18 cellular contexts compared by ENCODE assay signal in genomic region chr9:86020731-86021130, GRCh38.
DNase-seq lines count a peak whose midpoint lies in the region; ATAC-seq and TF ChIP-seq lines count a peak whose summit lies in the region.
"Had no signal": no experiment of that assay in that cellular context is flagged by ENCODE, and none has a peak within 500 bp of the region (broad histone marks: within the 10 kb centered on the region; RNA-seq: fewer than 3 reads in every experiment).

No MANE protein-coding gene starts in this region.

- H3K18ac ChIP-seq in trophoblast cell (ENCODE audit: low read length), result no peak overlapping the region

- H3K4ac ChIP-seq in trophoblast cell (ENCODE audit: low read depth, low read length), result no peak overlapping the region

- no CpG with 5 or more reads among the region's 1 CpG for WGBS in trophoblast cell (ENCODE audit: extremely low coverage, insufficient coverage, insufficient read length)

- H3K36me3 Mint-ChIP-seq in T-cell, result peaks cover 65% of the 10 kb centered on the region

- H4K12ac ChIP-seq in trophoblast cell (ENCODE audit: low read depth, low read length), result peak overlapping the region; percentile 54

- H3K79me1 ChIP-seq in trophoblast cell (ENCODE audit: low read length), result no peaks in the 10 kb centered on the region

- POLR2A ChIA-PET in T-cell (lab: Charles Lee), result no interaction called here

- H4K8ac ChIP-seq in trophoblast cell (ENCODE audit: low read depth, low read length), result no peak overlapping the region

- no peak overlapping the region for H3K4me3 ChIP-seq in AG10803 (ENCODE audit: low read length)
- H3K4me3 ChIP-seq in choroid plexus epithelial cell (ENCODE audit: low read depth, low read length), result no peak overlapping the region
- no peak overlapping the region for H3K4me3 ChIP-seq in trophoblast cell (ENCODE audit: low read depth, low read length)

- no peak overlapping the region for H2BK12ac ChIP-seq in trophoblast cell (ENCODE audit: low read length)

- no peak for ATAC-seq in T-cell (replicated peaks in 1 of 4)

- no peak overlapping the region for H3K23ac ChIP-seq in trophoblast cell (ENCODE audit: low read length)

- no peaks in the 10 kb centered on the region for H3K27me3 ChIP-seq in trophoblast cell (ENCODE audit: insufficient read depth, low read length)

- no peaks in the 10 kb centered on the region for H3K9me3 ChIP-seq in trophoblast cell (ENCODE audit: insufficient read depth, low read depth, low read length)

- no peak overlapping the region for H2AFZ ChIP-seq in trophoblast cell (ENCODE audit: insufficient read depth, low read length, poor library complexity)

- H3K36me3 ChIP-seq in trophoblast cell (ENCODE audit: control insufficient read depth in 1 of 2, insufficient read depth in 2 of 2, low read length in 2 of 2), result peaks cover 17 to 30% of the 10 kb centered on the region in 2 experiments

- H3K9ac ChIP-seq in trophoblast cell (ENCODE audit: low read length), result no peak overlapping the region
- H3K9ac ChIP-seq: KMS-11 had no signal

- no peak overlapping the region for H2BK5ac ChIP-seq in trophoblast cell (ENCODE audit: low read depth, low read length, poor library complexity)

- H3K4me1 Mint-ChIP-seq in T-cell, result peaks cover 21 to 24% (median 23%) of the 10 kb centered on the region in 3 donors

- H2BK120ac ChIP-seq in trophoblast cell (ENCODE audit: insufficient read depth, low read length, poor library complexity), result no peak overlapping the region

- H3K27ac Mint-ChIP-seq in T-cell, result peak overlapping the region in 1 of 2 donors; percentile 30

- H3K4me1 ChIP-seq in trophoblast cell (ENCODE audit: control insufficient read depth in 1 of 2, insufficient read depth in 2 of 2, low read length in 2 of 2), result no peaks in the 10 kb centered on the region

- H3K27me3 Mint-ChIP-seq in T-cell, result no peaks in the 10 kb centered on the region

- DNase-seq in AG10803 (ENCODE audit: low read depth), result peak; percentile 61
- DNase-seq in choroid plexus epithelial cell (ENCODE audit: low read depth), result peak; percentile 23
- no peak for DNase-seq in trophoblast cell
- no peak for DNase-seq in stimulated activated naive CD4-positive, alpha-beta T cell treated with Interleukin-2 at 50 U/mL for 16 hours (lab: John Stamatoyannopoulos, UW)
- no peak for DNase-seq in activated naive CD4-positive, alpha-beta T cell (lab: John Stamatoyannopoulos, UW)
- DNase-seq in T-cell, result no peak
- DNase-seq: DMS53, GDM1, IMR-90, NCI-H1105 treated with DMSO at 0.1 percent for 48 hours, NCI-H2029 treated with DMSO at 0.1 percent for 48 hours, NCI-H226, NCI-H510A treated with DMSO at 0.1 percent for 48 hours, NCI-H748 treated with DMSO at 0.1 percent for 48 hours, SIG-M5 had no signal

- no peak overlapping the region for H3K4me3 Mint-ChIP-seq in T-cell

- no peak overlapping the region for H2AK5ac ChIP-seq in trophoblast cell (ENCODE audit: low read length)

- CTCF ChIA-PET in T-cell (lab: Charles Lee), result no interaction called here

- TF ChIP-seq CTCF in AG10803 (conservative IDR thresholded peaks at IDR 0.05; ENCODE audit: low read length) (no peak), VCaP (conservative IDR thresholded peaks at IDR 0.05) (no peak), choroid plexus epithelial cell (conservative IDR thresholded peaks at IDR 0.05; ENCODE audit: low read depth, low read length) (no peak)

- H4K91ac ChIP-seq in trophoblast cell (ENCODE audit: low read depth, low read length), result no peak overlapping the region

- H3K14ac ChIP-seq in trophoblast cell (ENCODE audit: low read length), result no peak overlapping the region

- no peaks in the 10 kb centered on the region for H3K9me3 Mint-ChIP-seq in T-cell

- no peaks in the 10 kb centered on the region for H3K79me2 ChIP-seq in trophoblast cell (ENCODE audit: control insufficient read depth, insufficient read depth, low read length, poor library complexity)

- H3K27ac ChIP-seq in VCaP (peak overlapping the region; percentile 55; the same call in 1 of the 2 replicates), trophoblast cell (ENCODE audit: low read depth, low read length) (no peak overlapping the region)
- H3K27ac ChIP-seq: C4-2B, KMS-11 had no signal

- no peak overlapping the region for H3K4me2 ChIP-seq in trophoblast cell (ENCODE audit: low read length)
- H3K4me2 ChIP-seq: KMS-11 had no signal

Comparison
In these comparisons a context has a peak if more than half of its experiments do, and no peak if none do; other contexts are left out.
1. DNase-seq: peak in AG10803 (single experiment) and choroid plexus epithelial cell (single experiment); none in trophoblast cell (0 of 2), stimulated activated naive CD4-positive, alpha-beta T cell treated with Interleukin-2 at 50 U/mL for 16 hours (single experiment), activated naive CD4-positive, alpha-beta T cell (0 of 4) and T-cell (0 of 34).